In the genomic region with DNA sequence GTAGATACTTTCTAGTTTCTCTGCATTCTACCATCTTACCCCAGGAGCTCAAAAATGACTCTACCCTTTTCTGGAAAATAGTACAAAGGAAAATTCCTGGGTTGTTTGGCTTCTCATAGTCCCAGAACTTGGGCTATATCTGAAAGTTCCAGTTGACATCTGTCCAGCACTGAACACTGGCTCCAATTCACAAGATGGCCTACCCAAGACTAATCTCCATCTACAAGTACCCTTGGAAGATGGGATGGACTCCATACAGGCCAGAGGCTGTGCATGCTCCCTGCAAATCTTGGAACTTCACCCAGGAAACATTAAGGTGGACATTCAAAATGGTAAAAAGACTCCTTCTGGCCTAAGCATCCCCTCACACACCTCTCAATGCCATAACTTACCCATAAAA, we compare ENCODE assay signal across 24 cellular contexts.
A peak's percentile ranks its signal among the peaks of the same experiment; 100 is the strongest.
DNase-seq lines count a peak whose midpoint lies in the region; ATAC-seq, FAIRE-seq and TF ChIP-seq lines count a peak whose summit lies in the region.
"Had no signal": no experiment of that assay in that cellular context is flagged by ENCODE, and none has a peak within 500 bp of the region (broad histone marks: within the 10 kb centered on the region; RNA-seq: fewer than 3 reads in every experiment).

No MANE protein-coding gene starts in this region.

- H3K27me3 ChIP-seq in left ventricle myocardium inferior (ENCODE audit: low read depth) (no peaks in the 10 kb centered on the region), right cardiac atrium (ENCODE audit: control insufficient read depth, insufficient read depth) (no peaks in the 10 kb centered on the region)
- H3K27me3 ChIP-seq: BE2C; BLaER1 treated with 17β-estradiol and CSF1 and Interleukin-3, amounts not matched to agents 10 nM and 100 nM had no signal

- intact Hi-C loops in Right ventricle myocardium inferior (cut with DNase I) (no loop called here), cardiac septum (cut with DNase I) (no loop called here), left ventricle myocardium inferior (cut with micrococcal nuclease) (no loop called here), right cardiac atrium (cut with DNase I) (no loop called here)

- DNase-seq in Right ventricle myocardium inferior (ENCODE audit: missing footprints), result no peak
- DNase-seq in cardiac septum (ENCODE audit: low spot score), result no peak
- no peak for DNase-seq in left ventricle myocardium inferior
- DNase-seq in right cardiac atrium, result no peak
- DNase-seq in urothelium cell line (ENCODE audit: low spot score), result no peak
- DNase-seq: 8988T; ACHN; AML-193; BE2C; CD4-positive, alpha-beta T cell; CD8-positive, alpha-beta memory T cell; DMS 273 treated with DMSO at 0.1 percent for 48 hours; DMS79; EL; GDM1; H9 had no signal

- peak; percentile 48 for ATAC-seq in Right ventricle myocardium inferior
- ATAC-seq in right cardiac atrium, result no peak
- no peak for ATAC-seq in GM19324 (IDR thresholded peaks at IDR 0.05; ENCODE audit: low FRiP score, unreplicated experiment)
- ATAC-seq: A549, GM12878, GM23338, HCT116 had no signal

- H3K27ac ChIP-seq in left ventricle myocardium inferior (replicated peaks) (peak overlapping the region; percentile 60), right cardiac atrium (ENCODE audit: low read length) (peak overlapping the region; percentile 39)
- H3K27ac ChIP-seq: A549; BLaER1 treated with 17β-estradiol and CSF1 and Interleukin-3, amounts not matched to agents 10 nM and 100 nM had no signal

- no peaks in the 10 kb centered on the region for H3K36me3 ChIP-seq in left ventricle myocardium inferior
- H3K36me3 ChIP-seq: BE2C; BLaER1 treated with 17β-estradiol and CSF1 and Interleukin-3, amounts not matched to agents 10 nM and 100 nM had no signal

- H3K4me3 ChIP-seq in left ventricle myocardium inferior, result peak overlapping the region; percentile 59
- peak overlapping the region; percentile 11 for H3K4me3 ChIP-seq in right cardiac atrium (ENCODE audit: low read length)
- H3K4me3 ChIP-seq: A549; BLaER1 treated with 17β-estradiol and CSF1 and Interleukin-3, amounts not matched to agents 10 nM and 100 nM; GM12878; GM23338 had no signal

- FAIRE-seq in urothelium cell line (lab: Jason Lieb, UNC), result no peak
- FAIRE-seq: A549, D721Med, GM12878, GM19239 had no signal

- H3K9me3 ChIP-seq in left ventricle myocardium inferior (replicated peaks) (no peaks in the 10 kb centered on the region), right cardiac atrium (ENCODE audit: control insufficient read depth, low read length) (no peaks in the 10 kb centered on the region)
- H3K9me3 ChIP-seq: A549; BE2C; BLaER1 treated with 17β-estradiol and CSF1 and Interleukin-3, amounts not matched to agents 10 nM and 100 nM had no signal

- TF ChIP-seq CTCF in left ventricle myocardium inferior (IDR thresholded peaks at IDR 0.05; ENCODE audit: borderline replicate concordance), result no peak

- peaks cover 33% of the 10 kb centered on the region for H3K4me1 ChIP-seq in left ventricle myocardium inferior
- H3K4me1 ChIP-seq in right cardiac atrium (ENCODE audit: control insufficient read depth, insufficient read depth, low read length), result peaks cover under 1% of the 10 kb centered on the region
- H3K4me1 ChIP-seq: A549, BE2C had no signal
